ENCODE assay signal across 8 cellular contexts in genomic region chr6:15441215-15441868, GRCh38.
A peak's percentile ranks its signal among the peaks of the same experiment; 100 is the strongest.
DNase-seq lines count a peak whose midpoint lies in the region; ATAC-seq, FAIRE-seq and TF ChIP-seq lines count a peak whose summit lies in the region.

No MANE protein-coding gene starts in this region.

- no peak for TF ChIP-seq POLR2A in gastroesophageal sphincter (IDR thresholded peaks at IDR 0.05)

- TF ChIP-seq CTCF in gastroesophageal sphincter (IDR thresholded peaks at IDR 0.05) (peak; percentile 68 to 85 (median 76)), pancreas (IDR thresholded peaks at IDR 0.05) (peak; percentile 54 to 75 (median 72))

- no peak for TF ChIP-seq EP300 in gastroesophageal sphincter (IDR thresholded peaks at IDR 0.05)

- H3K36me3 ChIP-seq in CD4-positive, CD25-positive, alpha-beta regulatory T cell (ENCODE audit: control insufficient read depth, insufficient read depth, low read length) = peaks cover 2% of the 10 kb centered on the region
- H3K36me3 ChIP-seq in H7 (replicated peaks; ENCODE audit: control insufficient read depth, insufficient read depth, low read length) = no peaks in the 10 kb centered on the region
- no peaks in the 10 kb centered on the region for H3K36me3 ChIP-seq in gastroesophageal sphincter
- H3K36me3 ChIP-seq in pancreas = no peaks in the 10 kb centered on the region

- H3K4me3 ChIP-seq in CD4-positive, CD25-positive, alpha-beta regulatory T cell (ENCODE audit: low read depth, low read length) = no peak overlapping the region
- H3K4me3 ChIP-seq in H7 (ENCODE audit: insufficient read depth, low read depth, low read length) (no peak overlapping the region), gastroesophageal sphincter (no peak overlapping the region), pancreas (no peak overlapping the region)

- H3K27ac ChIP-seq in CD4-positive, CD25-positive, alpha-beta regulatory T cell (ENCODE audit: insufficient read depth, low read length, poor library complexity, severe bottlenecking) = no peak overlapping the region
- H3K27ac ChIP-seq in gastroesophageal sphincter (peak overlapping the region in 1 of 4 donors; percentile 49), pancreas (no peak overlapping the region)

- H3K36me3 Mint-ChIP-seq in CD4-positive, CD25-positive, alpha-beta regulatory T cell = no peaks in the 10 kb centered on the region

- H3K27me3 ChIP-seq in CD4-positive, CD25-positive, alpha-beta regulatory T cell (ENCODE audit: control insufficient read depth, insufficient read depth, low read length) = no peaks in the 10 kb centered on the region
- H3K27me3 ChIP-seq in H7 (ENCODE audit: control insufficient read depth, insufficient read depth, low read length) (no peaks in the 10 kb centered on the region), gastroesophageal sphincter (no peaks in the 10 kb centered on the region), pancreas (no peaks in the 10 kb centered on the region)

- intact Hi-C loops in pancreas (cut with DNase I) = no loop called here

- peaks cover 15% of the 10 kb centered on the region for H3K4me1 ChIP-seq in CD4-positive, CD25-positive, alpha-beta regulatory T cell (ENCODE audit: control insufficient read depth, insufficient read depth, low read length, poor library complexity, severe bottlenecking)
- H3K4me1 ChIP-seq in gastroesophageal sphincter (peaks cover 5 to 74% (median 29%) of the 10 kb centered on the region in 3 donors), pancreas (peaks cover 0 to 15% (median 9%) of the 10 kb centered on the region in 3 donors)

- peak overlapping the region in 1 of 4 donors; percentile 37 for H3K4me3 Mint-ChIP-seq in CD4-positive, CD25-positive, alpha-beta regulatory T cell

- FAIRE-seq in pancreas (lab: Jason Lieb, UNC) = no peak

- WGBS in gastroesophageal sphincter (ENCODE audit: low coverage in 1 of 2), 2 donors = 65 to 71% methylated on average over 5 to 6 of the region's 7 CpGs
- WGBS in pancreas, 2 donors = 71 to 75% methylated on average over 7 of the region's 7 CpGs

- H3K27me3 Mint-ChIP-seq in CD4-positive, CD25-positive, alpha-beta regulatory T cell = no peaks in the 10 kb centered on the region

- peak in 2 of 3 donors; percentile 30 to 59 for DNase-seq in CD4-positive, CD25-positive, alpha-beta regulatory T cell
- peak; percentile 53 for DNase-seq in H7
- DNase-seq in NCI-H69 (lab: John Stamatoyannopoulos, UW) = peak; percentile 77
- DNase-seq in activated T-cell treated with anti-CD3 and anti-CD28 coated beads for 4 hours = peak; percentile 28
- peak in 2 of 6 donors; percentile 18 to 46 for DNase-seq in pancreas

- no peaks in the 10 kb centered on the region for H3K9me3 ChIP-seq in CD4-positive, CD25-positive, alpha-beta regulatory T cell (ENCODE audit: control insufficient read depth in 2 of 2, low read length in 2 of 2)
- H3K9me3 ChIP-seq in gastroesophageal sphincter (no peaks in the 10 kb centered on the region), pancreas (no peaks in the 10 kb centered on the region)

- H3K4me1 Mint-ChIP-seq in CD4-positive, CD25-positive, alpha-beta regulatory T cell = peaks cover 47 to 70% (median 64%) of the 10 kb centered on the region in 4 donors

- no peaks in the 10 kb centered on the region for H3K9me3 Mint-ChIP-seq in CD4-positive, CD25-positive, alpha-beta regulatory T cell

- ATAC-seq in CD4-positive, CD25-positive, alpha-beta regulatory T cell (ENCODE audit: low read depth in 2 of 2) = no peak
- peak; percentile 70 for ATAC-seq in gastroesophageal sphincter
- peak; percentile 42 to 79 (median 74) for ATAC-seq in pancreas
- no peak for ATAC-seq in HG02970 (IDR thresholded peaks at IDR 0.05; ENCODE audit: low FRiP score, unreplicated experiment)
- ATAC-seq in HG03571 (IDR thresholded peaks at IDR 0.05; ENCODE audit: unreplicated experiment) = no peak

- H3K27ac Mint-ChIP-seq in CD4-positive, CD25-positive, alpha-beta regulatory T cell = peak overlapping the region; percentile 0 to 45 (median 11)

Comparison
In these comparisons a context has a peak if more than half of its experiments do, and no peak if none do; other contexts are left out.
1. ATAC-seq: peak in gastroesophageal sphincter (single experiment) and pancreas (4 of 4); none in CD4-positive, CD25-positive, alpha-beta regulatory T cell (0 of 2), HG02970 (single experiment) and HG03571 (single experiment).